10 cellular contexts compared by ENCODE assay signal in the genomic region with DNA sequence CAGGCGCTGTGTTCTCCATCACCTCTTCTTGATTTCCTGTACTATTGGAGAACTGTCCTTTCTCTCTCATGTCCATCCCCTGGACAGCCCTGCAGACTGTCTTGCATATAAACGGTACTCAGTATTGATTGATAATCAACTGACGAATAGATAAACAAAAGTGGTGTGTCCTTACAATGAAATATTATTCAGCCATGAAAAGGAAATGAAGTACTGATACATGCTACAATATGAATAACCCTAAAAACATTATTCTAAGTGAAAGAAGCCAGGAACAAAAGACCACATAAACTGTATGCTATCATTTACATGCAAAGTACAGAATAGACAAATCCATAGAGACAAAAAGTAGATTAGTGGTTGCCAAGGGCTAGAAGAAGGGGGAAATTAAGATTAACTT.
"Had no signal": no experiment of that assay in that cellular context is flagged by ENCODE, and none has a peak within 500 bp of the region (broad histone marks: within the 10 kb centered on the region; RNA-seq: fewer than 3 reads in every experiment).

No MANE protein-coding gene starts in this region.

- H3K27ac Mint-ChIP-seq: GM23338, H9, HFFc6, IgD-negative memory B cell had no signal

- FAIRE-seq: H1, H54 had no signal

- DNase-seq: H9, HCEC 1CT, HFFc6, KG1 had no signal

- H3K9me3 Mint-ChIP-seq: GM23338, H9, HFFc6 had no signal

- H3K27ac ChIP-seq: HL-60 had no signal

- H3K4me3 Mint-ChIP-seq: GM23338, H9, HFFc6, IgD-negative memory B cell had no signal

- ATAC-seq: GM23338, HepG2 had no signal

- H2AFZ ChIP-seq: GM23338 had no signal

- H3K4me2 ChIP-seq: GM23338 had no signal

- H3K4me3 ChIP-seq: GM23338 had no signal
